In the genomic region with DNA sequence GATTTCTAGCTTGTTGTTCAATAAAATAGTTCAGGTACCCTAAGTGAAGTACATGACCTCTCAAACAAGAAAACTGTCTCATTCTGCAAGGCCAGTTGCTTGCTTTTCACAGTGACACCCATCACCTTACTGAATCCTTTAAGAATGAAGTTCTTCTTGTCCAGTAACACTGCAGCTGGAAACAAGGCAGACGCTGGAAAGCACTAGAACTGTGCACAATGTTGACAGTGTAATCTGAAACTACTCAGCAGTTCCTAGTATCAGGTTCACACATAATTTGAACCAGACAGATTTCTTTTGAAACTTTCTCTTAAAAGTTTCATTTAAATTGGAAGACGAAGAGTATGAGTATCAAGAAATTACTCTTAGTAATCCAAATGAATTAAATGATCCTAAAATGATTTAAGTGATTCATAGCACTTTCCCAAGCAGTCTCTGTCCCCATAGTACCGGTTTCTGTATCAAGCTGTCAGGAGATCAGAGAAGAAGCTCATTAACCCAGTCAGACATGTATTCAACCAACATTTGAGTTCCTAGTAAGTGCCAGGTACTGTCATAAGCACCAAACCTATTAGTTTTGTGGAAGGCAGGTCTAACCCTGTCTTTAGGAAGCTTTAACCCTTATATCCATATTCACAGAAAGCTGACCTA, we compare ENCODE assay signal across 10 cellular contexts.
DNase-seq lines count a peak whose midpoint lies in the region; ATAC-seq and TF ChIP-seq lines count a peak whose summit lies in the region.
"Had no signal": no experiment of that assay in that cellular context is flagged by ENCODE, and none has a peak within 500 bp of the region (broad histone marks: within the 10 kb centered on the region; RNA-seq: fewer than 3 reads in every experiment).

No MANE protein-coding gene starts in this region.

- no peak for TF ChIP-seq CTCF in 22Rv1 (IDR thresholded peaks at IDR 0.05)
- no peak for TF ChIP-seq CTCF in IMR-90 (conservative IDR thresholded peaks at IDR 0.05; ENCODE audit: low read depth, low read length)
- TF ChIP-seq CTCF in VCaP (conservative IDR thresholded peaks at IDR 0.05): no peak

- H3K4me2 ChIP-seq in IMR-90 (ENCODE audit: low read depth, low read length): peak overlapping the region; percentile 71; the same call in 1 of the 2 replicates
- H3K4me2 ChIP-seq: BLaER1 had no signal

- no peak for TF ChIP-seq POLR2A in IMR-90 (IDR thresholded peaks at IDR 0.05; ENCODE audit: low read depth, low read length)

- no peak overlapping the region for H2BK5ac ChIP-seq in IMR-90 (ENCODE audit: low read depth, low read length, poor library complexity, severe bottlenecking)

- ATAC-seq in IMR-90 (ENCODE audit: low read depth) (peak; percentile 77), left lobe of liver (no peak)

- H2AK9ac ChIP-seq in IMR-90 (replicated peaks; ENCODE audit: low read depth, low read length, poor library complexity): no peak overlapping the region

- no peak overlapping the region for H3K56ac ChIP-seq in IMR-90 (ENCODE audit: extremely low read depth, insufficient read depth, low read length)

- H3K23ac ChIP-seq in IMR-90 (ENCODE audit: low read depth, low read length): no peak overlapping the region

- H2AFZ ChIP-seq in IMR-90 (replicated peaks; ENCODE audit: low read length, poor library complexity): no peak overlapping the region

- H3K14ac ChIP-seq in IMR-90 (replicated peaks; ENCODE audit: low read depth, low read length): no peak overlapping the region

- no peak overlapping the region for H3K9ac ChIP-seq in IMR-90 (ENCODE audit: low read depth, low read length)
- H3K9ac ChIP-seq: BLaER1 had no signal

- H3K27ac ChIP-seq in 22Rv1: peak overlapping the region; percentile 43
- H3K27ac ChIP-seq in IMR-90 (ENCODE audit: insufficient read depth, low read length): no peak overlapping the region
- peak overlapping the region; percentile 39; the same call in 1 of the 2 replicates for H3K27ac ChIP-seq in VCaP
- H3K27ac ChIP-seq: BLaER1 had no signal

- no peaks in the 10 kb centered on the region for H3K36me3 ChIP-seq in IMR-90 (ENCODE audit: control insufficient read depth, insufficient read depth, low read length)
- H3K36me3 ChIP-seq: BLaER1 had no signal

- no peaks in the 10 kb centered on the region for H3K27me3 ChIP-seq in IMR-90 (ENCODE audit: control insufficient read depth, insufficient read depth, low read length)
- H3K27me3 ChIP-seq: BLaER1 had no signal

- no peak overlapping the region for H2AK5ac ChIP-seq in IMR-90 (ENCODE audit: low read depth, low read length)

- no TSS peak for BruUV-seq in IMR-90 (replicated peaks; lab: Mats Ljungman, UMichigan)

- CTCF ChIA-PET in IMR-90 (lab: Yijun Ruan, JAX): interaction anchor here (0.6 to 0.7 kb wide), 2 partner anchors 257 to 1015 kb away, joined by 3 read pairs; no protein-coding TSS in a partner anchor

- in situ Hi-C loops in IMR-90 (cut with MboI; ENCODE audit: low sequenced_read_pairs): no loop called here

- H3K4me3 ChIP-seq in IMR-90 (ENCODE audit: insufficient read depth, low read depth, low read length): no peak overlapping the region
- H3K4me3 ChIP-seq: BLaER1 had no signal

- no peak overlapping the region for H2BK120ac ChIP-seq in IMR-90 (ENCODE audit: low read depth, low read length)

- no peak overlapping the region for H4K8ac ChIP-seq in IMR-90 (ENCODE audit: low read depth in 2 of 2, low read length in 2 of 2)

- H3K18ac ChIP-seq in IMR-90 (ENCODE audit: low read depth, low read length): peak overlapping the region; percentile 38; the same call in 1 of the 2 replicates

- dilution Hi-C loops in IMR-90 (cut with HindIII; ENCODE audit: low sequenced_read_pairs, unreplicated experiment): no loop called here

- H3K4ac ChIP-seq in IMR-90 (ENCODE audit: low read depth, low read length): no peak overlapping the region

- peak overlapping the region; percentile 47; the same call in 1 of the 3 replicates for H2BK15ac ChIP-seq in IMR-90 (ENCODE audit: low read depth, low read length)

- no peaks in the 10 kb centered on the region for H3K9me3 ChIP-seq in IMR-90 (ENCODE audit: control insufficient read depth, insufficient read depth, low read length)
- H3K9me3 ChIP-seq: BLaER1 had no signal

- DNase-seq in IMR-90: peak; percentile 70
- peak; percentile 79 for DNase-seq in islet precursor cell
- DNase-seq in stimulated activated CD4-positive, alpha-beta T cell treated with anti-CD3 and anti-CD28 coated beads, Interleukin-4, amount 100 ng/mL, for 24 hours: no peak
- no peak for DNase-seq in SKM-1 treated with dmso at 0.1 percent for 144 hours (lab: John Stamatoyannopoulos, UW; ENCODE audit: unreplicated experiment)
- DNase-seq in inferior parietal cortex (ENCODE audit: extremely low spot score): no peak
- DNase-seq in left lobe of liver (ENCODE audit: low spot score): no peak
- DNase-seq: activated CD4-positive, CD25-positive, alpha-beta regulatory T cell had no signal

- POLR2A ChIA-PET in IMR-90 (lab: Charles Lee; ENCODE audit: unreplicated experiment): no interaction called here

- no peak overlapping the region; the same call in 1 of the 2 replicates for H4K5ac ChIP-seq in IMR-90 (ENCODE audit: low read depth, low read length)

- TF ChIP-seq RAD21 in IMR-90 (IDR thresholded peaks at IDR 0.05; ENCODE audit: low read length): no peak

- H3K4me1 ChIP-seq in IMR-90 (ENCODE audit: control insufficient read depth, insufficient read depth, low read length): peaks cover 20% of the 10 kb centered on the region
- H3K4me1 ChIP-seq: BLaER1 had no signal

- no CpG with 5 or more reads among the region's 3 CpGs for WGBS in IMR-90 (ENCODE audit: extremely low coverage in 2 of 2, insufficient read length in 1 of 2), 2 experiments

- intact Hi-C loops in IMR-90 (cut with micrococcal nuclease): no loop called here

- H4K91ac ChIP-seq in IMR-90 (ENCODE audit: insufficient read depth, low read depth, low read length): peak overlapping the region; percentile 57; the same call in 1 of the 2 replicates

- H4K20me1 ChIP-seq in IMR-90 (ENCODE audit: insufficient read depth, low read length): no peaks in the 10 kb centered on the region
- H4K20me1 ChIP-seq: BLaER1 had no signal

- peak overlapping the region; percentile 59; the same call in 1 of the 2 replicates for H2BK20ac ChIP-seq in IMR-90 (ENCODE audit: low read depth, low read length)

- H3K9me1 ChIP-seq in IMR-90 (ENCODE audit: insufficient read depth, low read length): peaks cover 12% of the 10 kb centered on the region

- H3K79me1 ChIP-seq in IMR-90 (ENCODE audit: low read depth in 1 of 2, low read length in 2 of 2): no peaks in the 10 kb centered on the region

TF ChIP-seq in IMR-90, 13 proteins besides CTCF, POLR2A, EP300 and RAD21:
- TF ChIP-seq MAFK (IDR thresholded peaks at IDR 0.05; ENCODE audit: low read depth, low read length) (no peak), SMC3 (IDR thresholded peaks at IDR 0.05; ENCODE audit: low read depth, low read length) (no peak), RFX5 (IDR thresholded peaks at IDR 0.05; ENCODE audit: low read depth, low read length) (no peak), RCOR1 (IDR thresholded peaks at IDR 0.05; ENCODE audit: insufficient replicate concordance, low read length) (no peak), ELK1 (IDR thresholded peaks at IDR 0.05; ENCODE audit: borderline replicate concordance, low read depth, low read length) (no peak), MXI1 (IDR thresholded peaks at IDR 0.05; ENCODE audit: borderline replicate concordance, low read depth, low read length) (no peak), BHLHE40 (IDR thresholded peaks at IDR 0.05; ENCODE audit: low read depth, low read length) (no peak), NFE2L2 (IDR thresholded peaks at IDR 0.05; ENCODE audit: low read depth, low read length) (no peak), MAZ (IDR thresholded peaks at IDR 0.05; ENCODE audit: borderline replicate concordance, low read depth, low read length) (no peak), FOS (IDR thresholded peaks at IDR 0.05; ENCODE audit: low read depth, low read length) (no peak), USF2 (IDR thresholded peaks at IDR 0.05; ENCODE audit: low read depth, low read length) (no peak), CHD1 (IDR thresholded peaks at IDR 0.05; ENCODE audit: low read depth, low read length) (no peak), CEBPB (IDR thresholded peaks at IDR 0.05; ENCODE audit: low read depth, low read length) (no peak)

Comparison
In these comparisons a context has a peak if more than half of its experiments do, and no peak if none do; other contexts are left out.
1. DNase-seq: peak in IMR-90 (single experiment) and islet precursor cell (single experiment); none in stimulated activated CD4-positive, alpha-beta T cell treated with anti-CD3 and anti-CD28 coated beads, Interleukin-4, amount 100 ng/mL, for 24 hours (single experiment), SKM-1 treated with dmso at 0.1 percent for 144 hours (single experiment), inferior parietal cortex (single experiment) and left lobe of liver (single experiment).